ENCODE assay signal across 16 cellular contexts in the genomic region with DNA sequence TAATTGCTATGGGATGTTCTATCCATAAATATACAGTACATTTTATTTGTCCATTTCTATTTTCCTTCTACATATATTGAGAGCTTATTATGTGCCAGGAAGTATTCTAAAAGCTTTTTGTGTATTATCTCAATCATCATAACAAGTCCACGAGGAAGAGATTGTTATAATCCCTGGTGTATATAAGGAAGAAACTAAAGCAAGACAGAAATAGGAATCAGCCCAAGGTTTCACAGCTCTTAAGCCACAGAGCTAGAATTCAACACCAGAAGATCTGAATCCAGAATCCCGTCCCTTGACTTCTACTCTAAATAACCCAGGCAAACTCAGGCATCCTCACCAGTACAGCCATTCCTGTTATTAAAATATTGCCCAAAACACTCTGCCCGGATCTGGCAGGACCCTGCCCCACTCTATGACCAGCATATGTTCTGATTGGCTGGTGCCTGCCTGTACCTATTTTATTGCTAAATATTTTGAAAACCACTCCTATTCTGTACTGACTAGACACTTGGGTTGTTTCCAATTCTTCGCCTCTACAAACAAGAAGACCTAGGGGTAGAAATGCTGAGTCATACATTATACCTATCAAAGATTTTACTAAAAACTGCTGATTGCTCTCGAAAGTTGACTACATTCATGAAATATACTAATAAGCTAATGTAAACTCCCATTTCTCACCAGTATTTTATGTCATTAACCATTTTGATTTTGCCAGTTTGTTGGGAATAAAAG.
DNase-seq lines count a peak whose midpoint lies in the region; TF ChIP-seq lines count a peak whose summit lies in the region.
"Had no signal": no experiment of that assay in that cellular context is flagged by ENCODE, and none has a peak within 500 bp of the region (broad histone marks: within the 10 kb centered on the region; RNA-seq: fewer than 3 reads in every experiment).

No MANE protein-coding gene starts in this region.

- no peak for TF ChIP-seq EP300 in transverse colon (IDR thresholded peaks at IDR 0.05; ENCODE audit: low read depth)

- intact Hi-C loops in PC-9 (cut with micrococcal nuclease; ENCODE audit: unreplicated experiment) (no loop called here), transverse colon (cut with DNase I; ENCODE audit: low total_unique reads) (no loop called here)

- no peaks in the 10 kb centered on the region for H3K9me2 ChIP-seq in PC-9 (ENCODE audit: insufficient read depth)

- peak; percentile 30 for DNase-seq in NCI-H748 (lab: John Stamatoyannopoulos, UW; ENCODE audit: unreplicated experiment)
- DNase-seq in NCI-H748 treated with DMSO at 0.1 percent for 48 hours (lab: John Stamatoyannopoulos, UW): no peak
- DNase-seq in PC-9: peak in 1 of 2 experiments; percentile 52
- peak; percentile 30 for DNase-seq in fibroblast of mammary gland (ENCODE audit: low read depth)
- DNase-seq in transverse colon: no peak
- no peak for DNase-seq in dermis blood vessel endothelial cell
- no peak for DNase-seq in activated naive CD4-positive, alpha-beta T cell treated with Interleukin-2 at 50 U/mL for 16 hours
- no peak for DNase-seq in NCI-H345 (lab: John Stamatoyannopoulos, UW)
- DNase-seq: CD8-positive, alpha-beta memory T cell; GF-D8; HFFc6; hypothalamus; NCI-H510A; ovary had no signal

- no peaks in the 10 kb centered on the region for H3K79me2 ChIP-seq in PC-9 (ENCODE audit: low read depth)

- no peaks in the 10 kb centered on the region; the same call in 1 of the 2 replicates for H3F3A ChIP-seq in PC-9 (ENCODE audit: insufficient read depth, low read depth)

- H4K20me1 ChIP-seq in PC-9 (ENCODE audit: insufficient read depth): no peaks in the 10 kb centered on the region

- H3K27ac ChIP-seq in PC-9: peak overlapping the region; percentile 60
- peak overlapping the region in 3 of 4 donors; percentile 39 to 62 (median 45) for H3K27ac ChIP-seq in transverse colon
- H3K27ac ChIP-seq: ovary, tibial nerve had no signal

- H3K27me3 ChIP-seq in PC-9 (ENCODE audit: insufficient read depth, low read depth) (no peaks in the 10 kb centered on the region), transverse colon (no peaks in the 10 kb centered on the region)
- H3K27me3 ChIP-seq: ovary, tibial nerve had no signal

- in situ Hi-C loops in transverse colon (cut with MboI; ENCODE audit: low pct_ligation_motif_present in 1 of 4, low pct_unique_long_range_greater_than_20kb in 1 of 4, low sequenced_read_pairs in 3 of 4): no loop called here

- POLR2A ChIA-PET in PC-9 (lab: Charles Lee; ENCODE audit: unreplicated experiment): no interaction called here

- WGBS in transverse colon (ENCODE audit: low coverage in 1 of 2), 2 donors: 49 to 56% methylated on average over 4 to 5 of the region's 5 CpGs

- no peak for TF ChIP-seq POLR2A in transverse colon (IDR thresholded peaks at IDR 0.05)

- H3K9me3 ChIP-seq in PC-9 (ENCODE audit: insufficient read depth, low read depth): no peaks in the 10 kb centered on the region
- no peaks in the 10 kb centered on the region for H3K9me3 ChIP-seq in transverse colon
- H3K9me3 ChIP-seq: ovary, tibial nerve had no signal

- H3K36me3 ChIP-seq in PC-9 (ENCODE audit: low read depth) (no peaks in the 10 kb centered on the region), transverse colon (no peaks in the 10 kb centered on the region)
- H3K36me3 ChIP-seq: ovary, tibial nerve had no signal

- H3K4me1 ChIP-seq in PC-9 (replicated peaks; ENCODE audit: insufficient read depth) (peaks cover 39% of the 10 kb centered on the region), transverse colon (peaks cover 0 to 28% (median 14%) of the 10 kb centered on the region in 4 donors)
- H3K4me1 ChIP-seq: tibial nerve had no signal

- peak overlapping the region; percentile 40 for H3K4me2 ChIP-seq in PC-9
- H3K4me2 ChIP-seq: smooth muscle cell had no signal

- CTCF ChIA-PET in PC-9 (lab: Charles Lee): no interaction called here

- BruUV-seq in PC-9 (replicated peaks; lab: Mats Ljungman, UMichigan): no TSS peak

- no peak overlapping the region; the same call in 1 of the 2 replicates for H2AFZ ChIP-seq in PC-9

- H3K4me3 ChIP-seq in PC-9 (no peak overlapping the region), fibroblast of mammary gland (ENCODE audit: control insufficient read depth, low read depth, low read length) (no peak overlapping the region), transverse colon (no peak overlapping the region)
- H3K4me3 ChIP-seq: ovary, smooth muscle cell, tibial nerve had no signal

- TF ChIP-seq CTCF in PC-9 (conservative IDR thresholded peaks at IDR 0.05) (no peak), fibroblast of mammary gland (conservative IDR thresholded peaks at IDR 0.05; ENCODE audit: control insufficient read depth, insufficient read depth, low read depth, low read length) (no peak), transverse colon (IDR thresholded peaks at IDR 0.05) (no peak)

Comparison
In these comparisons a context has a peak if more than half of its experiments do, and no peak if none do; other contexts are left out.
1. DNase-seq: peak in NCI-H748 (single experiment) and fibroblast of mammary gland (single experiment); none in NCI-H748 treated with DMSO at 0.1 percent for 48 hours (single experiment), transverse colon (single experiment), dermis blood vessel endothelial cell (single experiment), activated naive CD4-positive, alpha-beta T cell treated with Interleukin-2 at 50 U/mL for 16 hours (single experiment) and NCI-H345 (single experiment).